In the genomic region with DNA sequence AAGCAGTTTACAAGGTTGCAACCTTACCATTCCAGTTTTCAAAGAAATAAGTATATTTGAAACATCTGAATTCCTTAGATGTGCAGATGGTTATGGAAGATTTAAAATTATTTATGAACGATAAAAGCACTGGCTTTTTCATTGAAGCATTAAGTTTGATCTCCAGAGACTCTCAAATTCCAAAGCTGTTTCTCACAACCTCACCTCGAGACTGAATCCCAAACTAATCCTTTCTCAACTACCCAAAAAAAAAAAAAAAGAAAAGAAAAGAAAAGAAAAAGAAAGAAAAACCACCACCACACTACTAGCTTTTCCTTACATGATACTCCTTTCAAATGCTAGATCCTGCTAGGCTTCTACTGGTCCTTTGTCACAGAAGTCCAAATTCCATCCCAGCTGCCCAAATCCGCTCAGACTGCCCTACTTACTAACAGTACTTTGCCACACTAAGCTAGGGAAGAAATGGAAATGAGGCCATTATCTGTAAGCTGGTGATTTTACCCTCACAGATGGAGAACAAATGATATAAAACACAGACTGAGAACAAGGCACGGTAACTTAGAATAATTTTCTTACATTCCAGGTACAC, we compare ENCODE assay signal across 31 cellular contexts.
DNase-seq lines count a peak whose midpoint lies in the region; ATAC-seq and TF ChIP-seq lines count a peak whose summit lies in the region.
"Had no signal": no experiment of that assay in that cellular context is flagged by ENCODE, and none has a peak within 500 bp of the region (broad histone marks: within the 10 kb centered on the region; RNA-seq: fewer than 3 reads in every experiment).

No MANE protein-coding gene starts in this region.

- WGBS in mesendoderm (ENCODE audit: extremely low coverage, insufficient coverage, low lambda C conversion rate), result no CpG with 5 or more reads among the region's 4 CpGs
- WGBS in thyroid gland, 2 donors, result 53 to 58% methylated on average over 4 of the region's 4 CpGs
- WGBS in heart left ventricle, 4 donors, result 72 to 74% (median 72%) methylated on average over 4 of the region's 4 CpGs

- no peak overlapping the region for H4K8ac ChIP-seq in mesendoderm (ENCODE audit: low read depth, low read length)

- no peak overlapping the region for H3K23ac ChIP-seq in mesendoderm (ENCODE audit: low read length)

- peak; percentile 11 for DNase-seq in LHCN-M2 (ENCODE audit: low read depth)
- DNase-seq in choroid plexus epithelial cell (ENCODE audit: low read depth), result peak; percentile 52
- DNase-seq in mesendoderm, result no peak
- peak; percentile 12 to 37 for DNase-seq in thyroid gland
- DNase-seq in heart left ventricle, result no peak
- DNase-seq in AG08396 (ENCODE audit: low spot score), result no peak
- DNase-seq: activated CD4-positive, alpha-beta T cell treated with anti-CD3 and anti-CD28 coated beads, Interleukin-2, amount 50 U/mL, for 4 hours; activated naive CD4-positive, alpha-beta T cell treated with anti-CD3 and anti-CD28 coated beads, Interleukin-2, amount 10 ng/mL, durations not matched to agents 7 days and 5 days; CD4-positive, alpha-beta T cell; cortex of kidney; DMS 273 treated with DMSO at 0.1 percent for 48 hours; EL; foreskin keratinocyte; left ventricle myocardium inferior; MG63; NCI-H1105 treated with DMSO at 0.1 percent for 48 hours; NCI-H2029 treated with DMSO at 0.1 percent for 48 hours; NCI-H226; NCI-H774; ovary; right cardiac atrium; SJCRH30; stimulated activated naive B cell treated with anti-CD40 and anti-IgM and Interleukin-4, amounts not matched to agents 10 μg/mL and 1 μg/mL and 100 μg/mL, for 72 hours; uterus had no signal

- no peaks in the 10 kb centered on the region for H3K27me3 ChIP-seq in mesendoderm (ENCODE audit: insufficient read depth, low read length, poor library complexity)
- H3K27me3 ChIP-seq in thyroid gland, result no peaks in the 10 kb centered on the region
- peaks cover 0 to 7% (median 0%) of the 10 kb centered on the region in 9 donors for H3K27me3 ChIP-seq in heart left ventricle
- H3K27me3 ChIP-seq: cardiac muscle cell, esophagus muscularis mucosa, foreskin keratinocyte, hepatocyte, ovary, SJCRH30, uterus had no signal

- no peaks in the 10 kb centered on the region for H3K79me1 ChIP-seq in mesendoderm (ENCODE audit: low read length)

- peak overlapping the region; percentile 68 for H3K18ac ChIP-seq in mesendoderm (ENCODE audit: low read length)

- intact Hi-C loops in thyroid gland (cut with DNase I) (no loop called here), heart left ventricle (cut with DNase I) (no loop called here)

- H2AK5ac ChIP-seq in mesendoderm (ENCODE audit: low read length), result no peak overlapping the region

- no peak overlapping the region for H3K4me2 ChIP-seq in mesendoderm (ENCODE audit: low read length)
- H3K4me2 ChIP-seq: hepatocyte had no signal

- no peak overlapping the region for H4K5ac ChIP-seq in mesendoderm (ENCODE audit: low read length)

- no peak overlapping the region for H3K4me3 ChIP-seq in choroid plexus epithelial cell (ENCODE audit: low read depth, low read length)
- no peak overlapping the region for H3K4me3 ChIP-seq in mesendoderm (ENCODE audit: low read length)
- no peak overlapping the region for H3K4me3 ChIP-seq in thyroid gland (replicated peaks in 1 of 3)
- no peak overlapping the region for H3K4me3 ChIP-seq in heart left ventricle
- H3K4me3 ChIP-seq: cardiac muscle cell, esophagus muscularis mucosa, HAP-1, hepatocyte, K562, left ventricle myocardium inferior, MG63, ovary, SJCRH30, uterus had no signal

- TF ChIP-seq CTCF in choroid plexus epithelial cell (conservative IDR thresholded peaks at IDR 0.05; ENCODE audit: low read depth, low read length) (no peak), thyroid gland (IDR thresholded peaks at IDR 0.05) (no peak), heart left ventricle (IDR thresholded peaks at IDR 0.05) (no peak)

- no peaks in the 10 kb centered on the region for H3K36me3 ChIP-seq in mesendoderm (ENCODE audit: control insufficient read depth, insufficient read depth, low read length)
- H3K36me3 ChIP-seq in thyroid gland, result no peaks in the 10 kb centered on the region
- no peaks in the 10 kb centered on the region for H3K36me3 ChIP-seq in heart left ventricle
- H3K36me3 ChIP-seq: cardiac muscle cell, esophagus muscularis mucosa, HAP-1, left ventricle myocardium inferior, MG63, ovary, SJCRH30, uterus had no signal

- no peak overlapping the region for H3K9ac ChIP-seq in mesendoderm (ENCODE audit: low read length)

- H3K4me1 ChIP-seq in mesendoderm (ENCODE audit: control insufficient read depth, low read depth, low read length), result no peaks in the 10 kb centered on the region
- H3K4me1 ChIP-seq in thyroid gland, result peaks cover 12 to 17% of the 10 kb centered on the region in 2 donors
- no peaks in the 10 kb centered on the region for H3K4me1 ChIP-seq in heart left ventricle
- H3K4me1 ChIP-seq: esophagus muscularis mucosa, foreskin keratinocyte, HAP-1, left ventricle myocardium inferior, SJCRH30, uterus had no signal

- H3K27ac ChIP-seq in mesendoderm (ENCODE audit: low read depth, low read length), result no peak overlapping the region
- peak overlapping the region in 2 of 3 donors; percentile 12 to 34 for H3K27ac ChIP-seq in thyroid gland
- H3K27ac ChIP-seq in heart left ventricle, result no peak overlapping the region
- H3K27ac ChIP-seq: cardiac muscle cell, esophagus muscularis mucosa, foreskin keratinocyte, hepatocyte, left ventricle myocardium inferior, ovary, SJCRH30, uterus had no signal

- H3K79me2 ChIP-seq in mesendoderm (ENCODE audit: control insufficient read depth, insufficient read depth, low read length), result no peaks in the 10 kb centered on the region
- H3K79me2 ChIP-seq: hepatocyte had no signal

- no peak overlapping the region for H2BK120ac ChIP-seq in mesendoderm (ENCODE audit: low read depth, low read length)

- no peak overlapping the region for H2BK15ac ChIP-seq in mesendoderm (replicated peaks; ENCODE audit: low read depth)

- TF ChIP-seq POLR2A in thyroid gland (IDR thresholded peaks at IDR 0.05) (no peak), heart left ventricle (IDR thresholded peaks at IDR 0.05) (no peak)

- H2BK5ac ChIP-seq in mesendoderm (ENCODE audit: low read length), result no peak overlapping the region

- H3K56ac ChIP-seq in mesendoderm (ENCODE audit: low read length), result no peak overlapping the region

- H3K9me3 ChIP-seq in thyroid gland (no peaks in the 10 kb centered on the region), heart left ventricle (peaks cover 0 to 5% (median 0%) of the 10 kb centered on the region in 12 donors)
- H3K9me3 ChIP-seq: MG63, ovary, SJCRH30, uterus had no signal

- no peak overlapping the region for H3K4ac ChIP-seq in mesendoderm (ENCODE audit: low read depth, low read length)

- ATAC-seq in heart left ventricle (no peak), HG03521 (IDR thresholded peaks at IDR 0.05; ENCODE audit: unreplicated experiment) (no peak)
- ATAC-seq: foreskin keratinocyte; K562; natural killer cell treated with Interleukin-12 subunit alpha and Interleukin-12 subunit beta and Interleukin-15 and Interleukin-18, amount 100 ng/mL, for 72 hours; right cardiac atrium; stimulated activated naive B cell treated with anti-CD40 and anti-IgM and Interleukin-4, amounts not matched to agents 10 μg/mL and 1 μg/mL and 100 μg/mL, for 72 hours had no signal

Comparison
In these comparisons a context has a peak if more than half of its experiments do, and no peak if none do; other contexts are left out.
1. DNase-seq: peak in LHCN-M2 (single experiment), choroid plexus epithelial cell (single experiment) and thyroid gland (2 of 2); none in mesendoderm (single experiment), heart left ventricle (0 of 5) and AG08396 (single experiment).
2. H3K27ac ChIP-seq: peak in thyroid gland (2 of 3); none in mesendoderm (single experiment) and heart left ventricle (0 of 12).